8 cellular contexts compared by ENCODE assay signal in genomic region chr5:179558261-179558799, GRCh38. TPM values are rescaled to one million over a fixed set of nuclear protein-coding genes. Genes with fewer than 3 reads are reported as not detected.
A peak's percentile ranks its signal among the peaks of the same experiment; 100 is the strongest.
DNase-seq lines count a peak whose midpoint lies in the region; ATAC-seq and TF ChIP-seq lines count a peak whose summit lies in the region.
"Not testable (repeated sequence)": the region's sequence is repeated elsewhere in the genome, so short reads cannot be mapped to it uniquely, and the experiment has no call there.

No MANE protein-coding gene starts in this region.

- peak overlapping the region; percentile 86 for H3K4me3 ChIP-seq in BE2C (ENCODE audit: low read depth, low read length)
- H3K4me3 ChIP-seq in SK-N-MC = peak overlapping the region; percentile 90
- peak overlapping the region; percentile 77 for H3K4me3 ChIP-seq in epithelial cell of proximal tubule (ENCODE audit: low read depth, low read length)
- peak overlapping the region in 2 of 3 donors; percentile 36 to 67 for H3K4me3 ChIP-seq in right lobe of liver
- peak overlapping the region; percentile 74 for H3K4me3 ChIP-seq in neuron (ENCODE audit: low read length)

- H3K27me3 ChIP-seq in BE2C; right lobe of liver; neuron (ENCODE audit: insufficient read depth, low read length): not testable (repeated sequence)

- TF ChIP-seq CTCF in BE2C (IDR thresholded peaks at IDR 0.05; ENCODE audit: low read depth, low read length); HFFc6 (IDR thresholded peaks at IDR 0.05); epithelial cell of proximal tubule (conservative IDR thresholded peaks at IDR 0.05; ENCODE audit: low read depth, low read length); right lobe of liver (IDR thresholded peaks at IDR 0.05): not testable (repeated sequence)

- peaks cover 35% of the 10 kb centered on the region for H3K4me1 Mint-ChIP-seq in HFFc6 (ENCODE audit: low read depth)
- peaks cover 28% of the 10 kb centered on the region for H3K4me1 Mint-ChIP-seq in activated naive CD8-positive, alpha-beta T cell treated with anti-CD3 and anti-CD28 coated beads, Interleukin-2, amount 50 U/mL, for 24 hours
- peaks cover 18% of the 10 kb centered on the region for H3K4me1 Mint-ChIP-seq in stimulated activated effector memory CD8-positive, alpha-beta T cell treated with anti-CD3 and anti-CD28 coated beads, Interleukin-12 subunit alpha, Interleukin-12 subunit beta, amount 100 ng/mL, for 72 hours

- H3K4me1 ChIP-seq in BE2C, right lobe of liver: not testable (repeated sequence)
- H3K4me1 ChIP-seq in neuron (ENCODE audit: insufficient read depth, low read length) = peaks cover 12% of the 10 kb centered on the region

- peaks cover 33% of the 10 kb centered on the region for H3K36me3 Mint-ChIP-seq in HFFc6 (ENCODE audit: low read depth)
- H3K36me3 Mint-ChIP-seq in activated naive CD8-positive, alpha-beta T cell treated with anti-CD3 and anti-CD28 coated beads, Interleukin-2, amount 50 U/mL, for 24 hours (ENCODE audit: low read depth) = peaks cover 32% of the 10 kb centered on the region
- H3K36me3 Mint-ChIP-seq in stimulated activated effector memory CD8-positive, alpha-beta T cell treated with anti-CD3 and anti-CD28 coated beads, Interleukin-12 subunit alpha, Interleukin-12 subunit beta, amount 100 ng/mL, for 72 hours = peaks cover 74% of the 10 kb centered on the region

- whole genome bisulfite sequencing in right lobe of liver (ENCODE audit: insufficient coverage, low coverage, low lambda C conversion rate, missing lambda C conversion rate) = 82% methylated on average over 15 of the region's 15 CpGs

- intact Hi-C loops in right lobe of liver (cut with DNase I) = not testable (repeated sequence)

- H3K27me3 Mint-ChIP-seq in HFFc6 (ENCODE audit: insufficient read depth); activated naive CD8-positive, alpha-beta T cell treated with anti-CD3 and anti-CD28 coated beads, Interleukin-2, amount 50 U/mL, for 24 hours: not testable (repeated sequence)

- H3K9me3 Mint-ChIP-seq in HFFc6; activated naive CD8-positive, alpha-beta T cell treated with anti-CD3 and anti-CD28 coated beads, Interleukin-2, amount 50 U/mL, for 24 hours; stimulated activated effector memory CD8-positive, alpha-beta T cell treated with anti-CD3 and anti-CD28 coated beads, Interleukin-12 subunit alpha, Interleukin-12 subunit beta, amount 100 ng/mL, for 72 hours: not testable (repeated sequence)

- not testable (repeated sequence) for H3K9me3 ChIP-seq in BE2C; SK-N-MC (ENCODE audit: low read depth, low read length); right lobe of liver; neuron (ENCODE audit: low read length)

- not testable (repeated sequence) for ATAC-seq in activated naive CD8-positive, alpha-beta T cell treated with anti-CD3 and anti-CD28 coated beads, Interleukin-2, amount 50 U/mL, for 24 hours; right lobe of liver; stimulated activated effector memory CD8-positive, alpha-beta T cell treated with anti-CD3 and anti-CD28 coated beads, Interleukin-12 subunit alpha, Interleukin-12 subunit beta, amount 100 ng/mL, for 72 hours

- peak overlapping the region; percentile 83 for H3K27ac ChIP-seq in SK-N-MC
- peak overlapping the region in 1 of 3 donors; percentile 71 for H3K27ac ChIP-seq in right lobe of liver

- H3K9ac ChIP-seq in SK-N-MC (ENCODE audit: insufficient read length) = peak overlapping the region; percentile 74

- H3K4me3 Mint-ChIP-seq in HFFc6 = peak overlapping the region; percentile 91
- peak overlapping the region; percentile 86 for H3K4me3 Mint-ChIP-seq in activated naive CD8-positive, alpha-beta T cell treated with anti-CD3 and anti-CD28 coated beads, Interleukin-2, amount 50 U/mL, for 24 hours
- peak overlapping the region; percentile 82 for H3K4me3 Mint-ChIP-seq in stimulated activated effector memory CD8-positive, alpha-beta T cell treated with anti-CD3 and anti-CD28 coated beads, Interleukin-12 subunit alpha, Interleukin-12 subunit beta, amount 100 ng/mL, for 72 hours

- DNase-seq in BE2C; HFFc6; SK-N-MC (ENCODE audit: low read depth, low spot score); activated naive CD8-positive, alpha-beta T cell treated with anti-CD3 and anti-CD28 coated beads, Interleukin-2, amount 50 U/mL, for 24 hours; epithelial cell of proximal tubule (ENCODE audit: low read depth); right lobe of liver; stimulated activated effector memory CD8-positive, alpha-beta T cell treated with anti-CD3 and anti-CD28 coated beads, Interleukin-12 subunit alpha, Interleukin-12 subunit beta, amount 100 ng/mL, for 72 hours (ENCODE audit: low spot score in 2 of 2): not testable (repeated sequence)

- not testable (repeated sequence) for TF ChIP-seq POLR2A in right lobe of liver (IDR thresholded peaks at IDR 0.05)

- peak overlapping the region; percentile 92; the same call in 1 of the 2 replicates for H3K27ac Mint-ChIP-seq in HFFc6
- not testable (repeated sequence) for H3K27ac Mint-ChIP-seq in activated naive CD8-positive, alpha-beta T cell treated with anti-CD3 and anti-CD28 coated beads, Interleukin-2, amount 50 U/mL, for 24 hours; stimulated activated effector memory CD8-positive, alpha-beta T cell treated with anti-CD3 and anti-CD28 coated beads, Interleukin-12 subunit alpha, Interleukin-12 subunit beta, amount 100 ng/mL, for 72 hours

- not testable (repeated sequence) for H2AFZ ChIP-seq in neuron (ENCODE audit: low read depth, low read length)

- H3K36me3 ChIP-seq in BE2C (peaks cover 16% of the 10 kb centered on the region), SK-N-MC (ENCODE audit: insufficient read depth, low read length) (peaks cover 33% of the 10 kb centered on the region), right lobe of liver (peaks cover 0 to 14% (median 6%) of the 10 kb centered on the region in 4 donors), neuron (ENCODE audit: insufficient read depth, low read length) (peaks cover 15% of the 10 kb centered on the region)

RNA-seq across cellular contexts. Expression of gene RUFY1, which starts 8.0 kb away (rescaled TPM):
- 38.8 TPM for polyA plus RNA-seq in BE2C (2012; ENCODE audit: insufficient read depth, insufficient read length, low read depth)
- 10 to 100 TPM; 34.3 to 37.2 (median 36.0) TPM for total RNA-seq in HFFc6 (2021; fragmentation: NEBNext Ultra II Directional; extraction: Animal tissue kit (Norgen Biotek cat#: 25700))
- total RNA-seq in epithelial cell of proximal tubule (25.1 and 31.5 TPM in 2 replicates), right lobe of liver (10 to 100 TPM; 17.6 to 24.2 (median 19.5) TPM)
